Comparison of ENCODE assay signal across 18 cellular contexts in genomic region chr1:18725231-18725895, GRCh38.
DNase-seq lines count a peak whose midpoint lies in the region; ATAC-seq and TF ChIP-seq lines count a peak whose summit lies in the region.
"Had no signal": no experiment of that assay in that cellular context is flagged by ENCODE, and none has a peak within 500 bp of the region (broad histone marks: within the 10 kb centered on the region; RNA-seq: fewer than 3 reads in every experiment).

No MANE protein-coding gene starts in this region.

- no peak overlapping the region for H2BK15ac ChIP-seq in mesendoderm (replicated peaks; ENCODE audit: low read depth)

- no peak overlapping the region for H2BK5ac ChIP-seq in mesendoderm (ENCODE audit: low read length)

- CTCF ChIA-PET in WTC11 (lab: Charles Lee): interaction anchor here (0.6 to 2.1 kb wide), 7 partner anchors 69 to 743 kb away, joined by 3 to 16 read pairs (median 4); no protein-coding TSS in a partner anchor

- no peak overlapping the region for H3K27ac ChIP-seq in mesendoderm (ENCODE audit: low read depth, low read length)
- H3K27ac ChIP-seq: RWPE1 had no signal

- TF ChIP-seq CTCF in WTC11 (IDR thresholded peaks at IDR 0.05): no peak

- H3K27me3 Mint-ChIP-seq in WTC11 (ENCODE audit: low read depth): peaks cover 24% of the 10 kb centered on the region
- peaks cover 70% of the 10 kb centered on the region for H3K27me3 Mint-ChIP-seq in activated naive CD8-positive, alpha-beta T cell treated with anti-CD3 and anti-CD28 coated beads for 36 hours

- H3K4me3 ChIP-seq in mesendoderm (ENCODE audit: low read length): no peak overlapping the region
- H3K4me3 ChIP-seq: HAP-1 had no signal

- no peak overlapping the region for H3K4me3 Mint-ChIP-seq in WTC11
- no peak overlapping the region for H3K4me3 Mint-ChIP-seq in activated naive CD8-positive, alpha-beta T cell treated with anti-CD3 and anti-CD28 coated beads for 36 hours
- H3K4me3 Mint-ChIP-seq: B cell; CD8-positive, alpha-beta memory T cell; IgD-negative memory B cell; T-helper 1 cell treated with Interleukin-12 subunit alpha and Interleukin-12 subunit beta and Interleukin-4 antibody, amounts not matched to agents 30 μg/mL and 1 μg/mL, for 36 hours had no signal

- no peaks in the 10 kb centered on the region for H3K27me3 ChIP-seq in mesendoderm (ENCODE audit: insufficient read depth, low read length, poor library complexity)

- DNase-seq in D341Med (ENCODE audit: low spot score) (peak; percentile 57), NCI-H2171 treated with DMSO at 0.1 percent for 48 hours (lab: John Stamatoyannopoulos, UW) (peak; percentile 81), WTC11 (ENCODE audit: low spot score) (peak; percentile 42), mesendoderm (peak; percentile 67), NCI-H2081 (lab: John Stamatoyannopoulos, UW) (no peak), SHP77 treated with DMSO at 0.1 percent for 48 hours (lab: John Stamatoyannopoulos, UW) (no peak)
- DNase-seq in activated naive CD8-positive, alpha-beta T cell treated with anti-CD3 and anti-CD28 coated beads for 36 hours: no peak
- DNase-seq: CD8-positive, alpha-beta memory T cell; DMS 273 treated with DMSO at 0.1 percent for 48 hours; NCI-H146; NCI-H2107; NCI-H446 treated with DMSO at 0.1 percent for 48 hours had no signal

- no peak overlapping the region for H2BK120ac ChIP-seq in mesendoderm (ENCODE audit: low read depth, low read length)

- peaks cover 19% of the 10 kb centered on the region for H3K4me1 ChIP-seq in mesendoderm (ENCODE audit: control insufficient read depth, low read depth, low read length)
- H3K4me1 ChIP-seq: HAP-1 had no signal

- no peak overlapping the region for H3K4me2 ChIP-seq in mesendoderm (ENCODE audit: low read length)

- no peaks in the 10 kb centered on the region for H3K79me1 ChIP-seq in mesendoderm (ENCODE audit: low read length)

- no peak overlapping the region for H3K23ac ChIP-seq in mesendoderm (ENCODE audit: low read length)

- no peak overlapping the region for H2AK5ac ChIP-seq in mesendoderm (ENCODE audit: low read length)

- peaks cover 19% of the 10 kb centered on the region for H3K4me1 Mint-ChIP-seq in WTC11
- no peaks in the 10 kb centered on the region for H3K4me1 Mint-ChIP-seq in activated naive CD8-positive, alpha-beta T cell treated with anti-CD3 and anti-CD28 coated beads for 36 hours
- H3K4me1 Mint-ChIP-seq: B cell; CD8-positive, alpha-beta memory T cell had no signal

- POLR2A ChIA-PET in WTC11 (lab: Charles Lee): no interaction called here

- no peaks in the 10 kb centered on the region for H3K79me2 ChIP-seq in mesendoderm (ENCODE audit: control insufficient read depth, insufficient read depth, low read length)

- no peak overlapping the region for H3K27ac Mint-ChIP-seq in WTC11
- H3K27ac Mint-ChIP-seq in activated naive CD8-positive, alpha-beta T cell treated with anti-CD3 and anti-CD28 coated beads for 36 hours: no peak overlapping the region
- H3K27ac Mint-ChIP-seq: B cell; CD8-positive, alpha-beta memory T cell; T-helper 1 cell treated with Interleukin-12 subunit alpha and Interleukin-12 subunit beta and Interleukin-4 antibody, amounts not matched to agents 30 μg/mL and 1 μg/mL, for 36 hours had no signal

- no peaks in the 10 kb centered on the region for H3K36me3 ChIP-seq in mesendoderm (ENCODE audit: control insufficient read depth, insufficient read depth, low read length)
- H3K36me3 ChIP-seq: HAP-1 had no signal

- WGBS in mesendoderm (ENCODE audit: extremely low coverage, insufficient coverage, low lambda C conversion rate): no CpG with 5 or more reads among the region's 24 CpGs

- H3K9ac ChIP-seq in mesendoderm (ENCODE audit: low read length): no peak overlapping the region

- H3K56ac ChIP-seq in mesendoderm (ENCODE audit: low read length): no peak overlapping the region

- H3K4ac ChIP-seq in mesendoderm (ENCODE audit: low read depth, low read length): no peak overlapping the region

- H3K36me3 Mint-ChIP-seq in WTC11: no peaks in the 10 kb centered on the region
- H3K36me3 Mint-ChIP-seq in activated naive CD8-positive, alpha-beta T cell treated with anti-CD3 and anti-CD28 coated beads for 36 hours: no peaks in the 10 kb centered on the region
- H3K36me3 Mint-ChIP-seq: CD8-positive, alpha-beta memory T cell; IgD-negative memory B cell had no signal

- H3K18ac ChIP-seq in mesendoderm (ENCODE audit: low read length): no peak overlapping the region

- no peak overlapping the region for H4K5ac ChIP-seq in mesendoderm (ENCODE audit: low read length)

- H3K9me3 Mint-ChIP-seq in WTC11: no peaks in the 10 kb centered on the region
- H3K9me3 Mint-ChIP-seq in activated naive CD8-positive, alpha-beta T cell treated with anti-CD3 and anti-CD28 coated beads for 36 hours: no peaks in the 10 kb centered on the region
- H3K9me3 Mint-ChIP-seq: IgD-negative memory B cell; T-helper 1 cell treated with Interleukin-12 subunit alpha and Interleukin-12 subunit beta and Interleukin-4 antibody, amounts not matched to agents 30 μg/mL and 1 μg/mL, for 36 hours had no signal

- ATAC-seq in WTC11: peak; percentile 62
- no peak for ATAC-seq in HG03135 (IDR thresholded peaks at IDR 0.05; ENCODE audit: unreplicated experiment)

- no peak overlapping the region for H4K8ac ChIP-seq in mesendoderm (ENCODE audit: low read depth, low read length)

TF ChIP-seq in WTC11, 78 proteins besides CTCF, POLR2A, EP300 and RAD21:
- no peak for TF ChIP-seq NFE2L1 (CRISPR knock-in tag; IDR thresholded peaks at IDR 0.05)
- TF ChIP-seq ZNF263 (CRISPR knock-in tag; IDR thresholded peaks at IDR 0.05; ENCODE audit: low read depth): peak; percentile 82; the same call in 1 of the 2 replicates
- TF ChIP-seq TEAD4 (CRISPR knock-in tag; IDR thresholded peaks at IDR 0.05): no peak

Comparison
In these comparisons a context has a peak if more than half of its experiments do, and no peak if none do; other contexts are left out.
1. DNase-seq: peak in D341Med (single experiment), NCI-H2171 treated with DMSO at 0.1 percent for 48 hours (single experiment), WTC11 (single experiment) and mesendoderm (single experiment); none in activated naive CD8-positive, alpha-beta T cell treated with anti-CD3 and anti-CD28 coated beads for 36 hours (single experiment), NCI-H2081 (0 of 2) and SHP77 treated with DMSO at 0.1 percent for 48 hours (single experiment).